Comparison of ENCODE assay signal across 26 cellular contexts in genomic region chr12:87818416-87818815, GRCh38.
DNase-seq lines count a peak whose midpoint lies in the region; ATAC-seq, FAIRE-seq and TF ChIP-seq lines count a peak whose summit lies in the region.
"Had no signal": no experiment of that assay in that cellular context is flagged by ENCODE, and none has a peak within 500 bp of the region (broad histone marks: within the 10 kb centered on the region; RNA-seq: fewer than 3 reads in every experiment).

No MANE protein-coding gene starts in this region.

- H3K27me3 Mint-ChIP-seq in mesothelial cell of epicardium (ENCODE audit: low read depth), result no peaks in the 10 kb centered on the region
- no peaks in the 10 kb centered on the region for H3K27me3 Mint-ChIP-seq in stimulated activated naive B cell treated with anti-CD40 and anti-IgM and Interleukin-4, amounts not matched to agents 10 μg/mL and 1 μg/mL and 100 μg/mL, for 72 hours
- H3K27me3 Mint-ChIP-seq: CD4-positive, alpha-beta T cell; CD8-positive, alpha-beta memory T cell had no signal

- intact Hi-C loops in IMR-90 (cut with micrococcal nuclease), result no loop called here

- H2BK5ac ChIP-seq in IMR-90 (ENCODE audit: low read depth, low read length, poor library complexity, severe bottlenecking), result peak overlapping the region; percentile 100

- no peak overlapping the region for H2BK15ac ChIP-seq in IMR-90 (ENCODE audit: low read depth, low read length)

- TF ChIP-seq POLR2A in A549 (IDR thresholded peaks at IDR 0.05; ENCODE audit: low read length) (no peak), IMR-90 (IDR thresholded peaks at IDR 0.05; ENCODE audit: low read depth, low read length) (no peak)

- H3K4me3 ChIP-seq in A549 (no peak overlapping the region), IMR-90 (ENCODE audit: insufficient read depth, low read depth, low read length) (no peak overlapping the region)
- H3K4me3 ChIP-seq: BLaER1 treated with 17β-estradiol and CSF1 and Interleukin-3, amounts not matched to agents 10 nM and 100 nM; HAP-1 had no signal

- peaks cover 4% of the 10 kb centered on the region for H3K9me3 Mint-ChIP-seq in mesothelial cell of epicardium
- no peaks in the 10 kb centered on the region for H3K9me3 Mint-ChIP-seq in stimulated activated naive B cell treated with anti-CD40 and anti-IgM and Interleukin-4, amounts not matched to agents 10 μg/mL and 1 μg/mL and 100 μg/mL, for 72 hours
- H3K9me3 Mint-ChIP-seq: CD4-positive, alpha-beta T cell; CD8-positive, alpha-beta memory T cell had no signal

- TF ChIP-seq RAD21 in A549 (conservative IDR thresholded peaks at IDR 0.05 in 1 of 2, IDR thresholded peaks at IDR 0.05 in 1 of 2), result no peak
- TF ChIP-seq RAD21 in IMR-90 (IDR thresholded peaks at IDR 0.05; ENCODE audit: low read length), result no peak

- ATAC-seq in A549 (no peak), IMR-90 (ENCODE audit: low read depth) (no peak), GM21423 (IDR thresholded peaks at IDR 0.05; ENCODE audit: unreplicated experiment) (no peak)
- no peak for ATAC-seq in stimulated activated naive B cell treated with anti-CD40 and anti-IgM and Interleukin-4, amounts not matched to agents 10 μg/mL and 1 μg/mL and 100 μg/mL, for 72 hours (replicated peaks)

- H3K27me3 ChIP-seq in IMR-90 (ENCODE audit: control insufficient read depth, insufficient read depth, low read length), result no peaks in the 10 kb centered on the region
- H3K27me3 ChIP-seq: BE2C; BLaER1 treated with 17β-estradiol and CSF1 and Interleukin-3, amounts not matched to agents 10 nM and 100 nM had no signal

- peaks cover 36% of the 10 kb centered on the region for H3K9me3 ChIP-seq in A549
- H3K9me3 ChIP-seq in IMR-90 (ENCODE audit: control insufficient read depth, insufficient read depth, low read length), result no peaks in the 10 kb centered on the region
- H3K9me3 ChIP-seq: BE2C; BLaER1 treated with 17β-estradiol and CSF1 and Interleukin-3, amounts not matched to agents 10 nM and 100 nM; HAP-1 had no signal

- POLR2A ChIA-PET in A549 (lab: Yijun Ruan, JAX) (interaction anchor here (1.0 kb wide), 1 partner anchor 9 kb away, joined by 3 read pairs; no protein-coding TSS in a partner anchor), IMR-90 (lab: Charles Lee; ENCODE audit: unreplicated experiment) (no interaction called here)

- FAIRE-seq in A549 (lab: Jason Lieb, UNC), result no peak
- FAIRE-seq: A204.1, G401.6, GM12892, H54 had no signal

- H2AK9ac ChIP-seq in IMR-90 (replicated peaks; ENCODE audit: low read depth, low read length, poor library complexity), result no peak overlapping the region

- H4K5ac ChIP-seq in IMR-90 (ENCODE audit: low read depth, low read length), result no peak overlapping the region; the same call in 1 of the 2 replicates

- H3K4me1 Mint-ChIP-seq in mesothelial cell of epicardium, result peaks cover 64% of the 10 kb centered on the region
- H3K4me1 Mint-ChIP-seq in stimulated activated naive B cell treated with anti-CD40 and anti-IgM and Interleukin-4, amounts not matched to agents 10 μg/mL and 1 μg/mL and 100 μg/mL, for 72 hours, result no peaks in the 10 kb centered on the region
- H3K4me1 Mint-ChIP-seq: CD14-positive monocyte; CD8-positive, alpha-beta memory T cell had no signal

- no peak overlapping the region for H3K14ac ChIP-seq in IMR-90 (replicated peaks; ENCODE audit: low read depth, low read length)

- peak overlapping the region; percentile 10 for H3K27ac Mint-ChIP-seq in mesothelial cell of epicardium
- no peak overlapping the region for H3K27ac Mint-ChIP-seq in stimulated activated naive B cell treated with anti-CD40 and anti-IgM and Interleukin-4, amounts not matched to agents 10 μg/mL and 1 μg/mL and 100 μg/mL, for 72 hours
- H3K27ac Mint-ChIP-seq: CD14-positive monocyte; CD4-positive, alpha-beta T cell; CD8-positive, alpha-beta memory T cell; HFFc6 had no signal

- peak overlapping the region; percentile 84 to 86 for H3K27ac ChIP-seq in A549
- H3K27ac ChIP-seq in IMR-90 (ENCODE audit: insufficient read depth, low read length), result no peak overlapping the region
- H3K27ac ChIP-seq: 22Rv1; BLaER1 treated with 17β-estradiol and CSF1 and Interleukin-3, amounts not matched to agents 10 nM and 100 nM had no signal

- no peak overlapping the region for H2AFZ ChIP-seq in IMR-90 (replicated peaks; ENCODE audit: low read length, poor library complexity)

- H2BK120ac ChIP-seq in IMR-90 (ENCODE audit: low read depth, low read length), result no peak overlapping the region

- no peak overlapping the region for H3K23ac ChIP-seq in IMR-90 (ENCODE audit: low read depth, low read length)

- no peaks in the 10 kb centered on the region for H3K36me3 Mint-ChIP-seq in mesothelial cell of epicardium
- H3K36me3 Mint-ChIP-seq in stimulated activated naive B cell treated with anti-CD40 and anti-IgM and Interleukin-4, amounts not matched to agents 10 μg/mL and 1 μg/mL and 100 μg/mL, for 72 hours, result no peaks in the 10 kb centered on the region
- H3K36me3 Mint-ChIP-seq: CD14-positive monocyte; CD8-positive, alpha-beta memory T cell had no signal

- dilution Hi-C loops in IMR-90 (cut with HindIII; ENCODE audit: low sequenced_read_pairs, unreplicated experiment), result no loop called here

- WGBS in A549 (ENCODE audit: missing lambda C conversion rate), result 76% methylated on average over 1 of the region's 1 CpG
- WGBS in IMR-90 (ENCODE audit: extremely low coverage in 2 of 2, insufficient read length in 1 of 2), 2 experiments, result no CpG with 5 or more reads among the region's 1 CpG

- H3K56ac ChIP-seq in IMR-90 (ENCODE audit: extremely low read depth, insufficient read depth, low read length), result no peak overlapping the region

- no peak overlapping the region for H3K9ac ChIP-seq in IMR-90 (ENCODE audit: low read depth, low read length)
- H3K9ac ChIP-seq: BLaER1 treated with 17β-estradiol and CSF1 and Interleukin-3, amounts not matched to agents 10 nM and 100 nM had no signal

- H3K4me1 ChIP-seq in A549 (peaks cover 56% of the 10 kb centered on the region), IMR-90 (ENCODE audit: control insufficient read depth, insufficient read depth, low read length) (peaks cover 8% of the 10 kb centered on the region)
- H3K4me1 ChIP-seq: BE2C; BLaER1 treated with 17β-estradiol and CSF1 and Interleukin-3, amounts not matched to agents 10 nM and 100 nM; HAP-1 had no signal

- TF ChIP-seq CTCF in A549 (IDR thresholded peaks at IDR 0.05), result no peak
- no peak for TF ChIP-seq CTCF in IMR-90 (conservative IDR thresholded peaks at IDR 0.05; ENCODE audit: low read depth, low read length)
- TF ChIP-seq CTCF in mesothelial cell of epicardium (IDR thresholded peaks at IDR 0.05; ENCODE audit: unreplicated experiment), result no peak

- peak overlapping the region; percentile 49; the same call in 1 of the 2 replicates for H3K18ac ChIP-seq in IMR-90 (ENCODE audit: low read depth, low read length)

- DNase-seq in A549 (ENCODE audit: low read depth in 1 of 2, low spot score in 1 of 2) (no peak), IMR-90 (no peak), mesothelial cell of epicardium (ENCODE audit: low spot score in 2 of 2, unreplicated experiment in 2 of 2) (no peak), renal cortical epithelial cell (ENCODE audit: low read depth) (peak; percentile 61), NCI-H1694 (lab: John Stamatoyannopoulos, UW) (no peak)
- no peak for DNase-seq in stimulated activated naive B cell treated with anti-CD40 and anti-IgM and Interleukin-4, amounts not matched to agents 10 μg/mL and 1 μg/mL and 100 μg/mL, for 72 hours
- no peak for DNase-seq in NK-92 treated with Interleukin-12 subunit alpha and Interleukin-12 subunit beta, amount 100 ng/mL, for 24 hours (lab: John Stamatoyannopoulos, UW)
- DNase-seq: ACHN; AML-193; BE2C; Calu3; CD4-positive, alpha-beta T cell; CD8-positive, alpha-beta memory T cell; DMS153; DND-41; GOT3; HFFc6 had no signal

- H4K8ac ChIP-seq in IMR-90 (ENCODE audit: low read depth in 2 of 2, low read length in 2 of 2), result no peak overlapping the region

- no peak for TF ChIP-seq EP300 in A549 (IDR thresholded peaks at IDR 0.05)

- H3K9me1 ChIP-seq in IMR-90 (ENCODE audit: insufficient read depth, low read length), result 0 out of 2 replicates have a peak, but pooled peaks cover 7% of the 10 kb centered on the region

- H3K4me2 ChIP-seq in A549 (peak overlapping the region; percentile 73; the same call in 2 of the 3 replicates), IMR-90 (ENCODE audit: low read depth, low read length) (no peak overlapping the region)
- H3K4me2 ChIP-seq: BLaER1 treated with 17β-estradiol and CSF1 and Interleukin-3, amounts not matched to agents 10 nM and 100 nM had no signal

- H3K4ac ChIP-seq in IMR-90 (ENCODE audit: low read depth, low read length), result no peak overlapping the region

- H3K79me1 ChIP-seq in IMR-90 (ENCODE audit: low read depth in 1 of 2, low read length in 2 of 2), result no peaks in the 10 kb centered on the region

- CTCF ChIA-PET in A549 (lab: Yijun Ruan, JAX), result no interaction called here
- CTCF ChIA-PET in IMR-90 (lab: Yijun Ruan, JAX), result no interaction called here

- no peak overlapping the region for H3K4me3 Mint-ChIP-seq in mesothelial cell of epicardium
- no peak overlapping the region for H3K4me3 Mint-ChIP-seq in stimulated activated naive B cell treated with anti-CD40 and anti-IgM and Interleukin-4, amounts not matched to agents 10 μg/mL and 1 μg/mL and 100 μg/mL, for 72 hours
- H3K4me3 Mint-ChIP-seq: CD14-positive monocyte; CD4-positive, alpha-beta T cell; CD8-positive, alpha-beta memory T cell; HFFc6 had no signal

- BruUV-seq in IMR-90 (replicated peaks; lab: Mats Ljungman, UMichigan), result no TSS peak

- no peak overlapping the region for H2BK20ac ChIP-seq in IMR-90 (ENCODE audit: low read depth, low read length)

- H4K20me1 ChIP-seq in IMR-90 (ENCODE audit: insufficient read depth, low read length), result no peaks in the 10 kb centered on the region
- H4K20me1 ChIP-seq: BLaER1 treated with 17β-estradiol and CSF1 and Interleukin-3, amounts not matched to agents 10 nM and 100 nM had no signal

- no peak overlapping the region for H4K91ac ChIP-seq in IMR-90 (ENCODE audit: insufficient read depth, low read depth, low read length)

- in situ Hi-C loops in IMR-90 (cut with MboI; ENCODE audit: low sequenced_read_pairs), result no loop called here

- H2AK5ac ChIP-seq in IMR-90 (ENCODE audit: low read depth, low read length), result no peak overlapping the region

- H3K36me3 ChIP-seq in IMR-90 (ENCODE audit: control insufficient read depth, insufficient read depth, low read length), result no peaks in the 10 kb centered on the region
- H3K36me3 ChIP-seq: BE2C; BLaER1 treated with 17β-estradiol and CSF1 and Interleukin-3, amounts not matched to agents 10 nM and 100 nM; HAP-1 had no signal

TF ChIP-seq in A549, 52 proteins besides CTCF, POLR2A, EP300 and RAD21 (continues in another document):
- TF ChIP-seq CEBPB (IDR thresholded peaks at IDR 0.05) (no peak), ZFP36 (IDR thresholded peaks at IDR 0.05; ENCODE audit: borderline replicate concordance, partially characterized antibody) (no peak)

TF ChIP-seq in IMR-90, 13 proteins besides CTCF, POLR2A, EP300 and RAD21 (continues in another document):
- TF ChIP-seq NFE2L2 (IDR thresholded peaks at IDR 0.05; ENCODE audit: low read depth, low read length), result no peak
- TF ChIP-seq BHLHE40 (IDR thresholded peaks at IDR 0.05; ENCODE audit: low read depth, low read length), result no peak
- no peak for TF ChIP-seq CHD1 (IDR thresholded peaks at IDR 0.05; ENCODE audit: low read depth, low read length)
- TF ChIP-seq CEBPB (IDR thresholded peaks at IDR 0.05; ENCODE audit: low read depth, low read length), result no peak
- no peak for TF ChIP-seq MAZ (IDR thresholded peaks at IDR 0.05; ENCODE audit: borderline replicate concordance, low read depth, low read length)
